In genomic region chr5:69189162-69190086, GRCh38 we compare ENCODE assay signal across 8 cellular contexts.
DNase-seq lines count a peak whose midpoint lies in the region; ATAC-seq lines count a peak whose summit lies in the region.

CENPH (plus strand) TSS chr5:69189583; CDS start chr5:69189635, 52 bp downstream.

- DNase-seq in C1 segment of cervical spinal cord (lab: John Stamatoyannopoulos, UW) = peak; percentile 30 to 86 (median 80)
- peak; percentile 57 for DNase-seq in NCI-H526 treated with DMSO at 0.1 percent for 48 hours (lab: John Stamatoyannopoulos, UW)
- DNase-seq in activated CD4-positive, alpha-beta T cell treated with anti-CD3 and anti-CD28 coated beads for 48 hours = peak; percentile 96
- peak; percentile 84 to 87 for DNase-seq in stimulated activated CD4-positive, alpha-beta T cell treated with anti-CD3 and anti-CD28 coated beads, Interleukin-1b, Interleukin-23, amount 100 ng/mL, for 4 hours (ENCODE audit: low read depth in 2 of 2)

- no peaks in the 10 kb centered on the region for H3K27me3 ChIP-seq in layer of hippocampus (ENCODE audit: control insufficient read depth, insufficient read depth, low read length)

- H3K27ac ChIP-seq in cingulate gyrus (ENCODE audit: low read depth, low read length) (peak within 1 kb of the TSS; percentile 49), layer of hippocampus (ENCODE audit: low read depth, low read length) (peak within 1 kb of the TSS; percentile 16)

- ATAC-seq in GM19351 (IDR thresholded peaks at IDR 0.05; ENCODE audit: unreplicated experiment) (peak; percentile 92), HG03520 (IDR thresholded peaks at IDR 0.05; ENCODE audit: unreplicated experiment) (peak; percentile 86)

Comparison
In these comparisons a context has a peak if more than half of its experiments do, and no peak if none do; other contexts are left out.
1. Peak in every context shown above with its lines: DNase-seq, ATAC-seq and H3K27ac ChIP-seq.